32 cellular contexts compared by ENCODE assay signal in the genomic region with DNA sequence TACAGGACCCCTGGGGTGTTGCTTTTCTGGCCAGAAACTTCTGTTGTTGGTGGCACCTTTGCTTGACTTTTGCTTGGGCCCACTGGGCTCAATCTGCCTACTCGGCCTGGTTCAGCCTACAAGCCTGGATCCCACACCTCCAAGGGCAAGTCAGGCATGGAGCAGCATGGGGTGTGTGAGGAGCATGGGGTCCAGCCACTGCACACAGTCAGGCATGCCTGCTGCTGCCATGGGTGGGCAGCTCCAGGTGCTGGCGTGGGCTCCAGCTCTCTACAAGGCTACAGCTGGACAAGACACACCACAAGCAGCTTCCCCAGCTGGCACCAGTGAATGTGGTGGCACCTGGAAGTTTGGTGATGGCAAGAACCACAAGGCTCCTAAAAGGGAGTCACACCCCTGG.
"Had no signal": no experiment of that assay in that cellular context is flagged by ENCODE, and none has a peak within 500 bp of the region (broad histone marks: within the 10 kb centered on the region; RNA-seq: fewer than 3 reads in every experiment).

No MANE protein-coding gene starts in this region.

- H3K27me3 ChIP-seq: brain microvascular endothelial cell, esophagus muscularis mucosa, foreskin keratinocyte, gastroesophageal sphincter had no signal

- ATAC-seq: activated CD4-positive, CD25-positive, alpha-beta regulatory T cell treated with anti-CD3 and anti-CD28 coated beads, Interleukin-2, amount 50 U/mL, for 24 hours; activated CD8-positive, alpha-beta memory T cell treated with anti-CD3 and anti-CD28 coated beads, Interleukin-2, amount 10 ng/mL, durations not matched to agents 7 days and 5 days; activated CD8-positive, alpha-beta T cell treated with anti-CD3 and anti-CD28 coated beads, Interleukin-2, amount 10 ng/mL, durations not matched to agents 7 days and 5 days; activated naive CD4-positive, alpha-beta T cell treated with anti-CD3 and anti-CD28 coated beads, Interleukin-2, amount 50 U/mL, for 72 hours; effector memory CD8-positive, alpha-beta T cell; foreskin keratinocyte; gastroesophageal sphincter; T-helper 17 cell had no signal

- FAIRE-seq: astrocyte, bronchial epithelial cell, colon had no signal

- H3K4me3 Mint-ChIP-seq: activated B cell treated with CpG ODN at 0.5 μM for 24 hours; activated CD4-positive, alpha-beta memory T cell treated with anti-CD3 and anti-CD28 coated beads for 36 hours; activated CD4-positive, alpha-beta T cell treated with anti-CD3 and anti-CD28 coated beads, Interleukin-2, amount 10 ng/mL, durations not matched to agents 24 days and 14 days; activated CD8-positive, alpha-beta memory T cell treated with anti-CD3 and anti-CD28 coated beads, Interleukin-2, amount 10 ng/mL, durations not matched to agents 7 days and 5 days; activated CD8-positive, alpha-beta T cell treated with anti-CD3 and anti-CD28 coated beads, Interleukin-2, amount 10 ng/mL, durations not matched to agents 7 days and 5 days; activated naive CD4-positive, alpha-beta T cell treated with anti-CD3 and anti-CD28 coated beads, Interleukin-2, amount 10 ng/mL, durations not matched to agents 7 days and 5 days; activated naive CD8-positive, alpha-beta T cell treated with anti-CD3 and anti-CD28 coated beads, Interleukin-2, amount 10 ng/mL, durations not matched to agents 7 days and 5 days; central memory CD8-positive, alpha-beta T cell; effector memory CD8-positive, alpha-beta T cell; T-helper 17 cell; T-helper 2 cell treated with Interferon-gamma antibody and Interleukin-4, amounts not matched to agents 5 μg/mL and 100 μg/mL, for 36 hours had no signal

- H3K36me3 Mint-ChIP-seq: activated CD4-positive, alpha-beta memory T cell treated with anti-CD3 and anti-CD28 coated beads for 36 hours; activated CD8-positive, alpha-beta memory T cell treated with anti-CD3 and anti-CD28 coated beads, Interleukin-2, amount 10 ng/mL, durations not matched to agents 7 days and 5 days; activated naive CD4-positive, alpha-beta T cell treated with anti-CD3 and anti-CD28 coated beads, Interleukin-2, amount 10 ng/mL, durations not matched to agents 7 days and 5 days; activated naive CD4-positive, alpha-beta T cell treated with anti-CD3 and anti-CD28 coated beads, Interleukin-2, amount 50 U/mL, for 72 hours; activated naive CD8-positive, alpha-beta T cell treated with anti-CD3 and anti-CD28 coated beads, Interleukin-2, amount 10 ng/mL, durations not matched to agents 7 days and 5 days had no signal

- H3K4me1 ChIP-seq: esophagus muscularis mucosa, foreskin keratinocyte, gastroesophageal sphincter had no signal

- H3K27ac ChIP-seq: brain microvascular endothelial cell, esophagus muscularis mucosa, foreskin keratinocyte, gastroesophageal sphincter, WERI-Rb-1 had no signal

- H3K9me3 ChIP-seq: esophagus muscularis mucosa, gastroesophageal sphincter had no signal

- H3K27ac Mint-ChIP-seq: activated B cell treated with CpG ODN at 0.5 μM for 24 hours; activated CD4-positive, alpha-beta memory T cell treated with anti-CD3 and anti-CD28 coated beads for 36 hours; activated CD4-positive, alpha-beta T cell treated with anti-CD3 and anti-CD28 coated beads, Interleukin-2, amount 10 ng/mL, durations not matched to agents 24 days and 14 days; activated CD8-positive, alpha-beta memory T cell treated with anti-CD3 and anti-CD28 coated beads, Interleukin-2, amount 10 ng/mL, durations not matched to agents 7 days and 5 days; activated CD8-positive, alpha-beta T cell treated with anti-CD3 and anti-CD28 coated beads, Interleukin-2, amount 10 ng/mL, durations not matched to agents 7 days and 5 days; activated naive CD4-positive, alpha-beta T cell treated with anti-CD3 and anti-CD28 coated beads, Interleukin-2, amount 10 ng/mL, durations not matched to agents 7 days and 5 days; activated naive CD4-positive, alpha-beta T cell treated with anti-CD3 and anti-CD28 coated beads, Interleukin-2, amount 50 U/mL, for 72 hours; activated naive CD8-positive, alpha-beta T cell treated with anti-CD3 and anti-CD28 coated beads, Interleukin-2, amount 10 ng/mL, durations not matched to agents 7 days and 5 days; effector memory CD8-positive, alpha-beta T cell; T-helper 17 cell; T-helper 2 cell treated with Interferon-gamma antibody and Interleukin-4, amounts not matched to agents 5 μg/mL and 100 μg/mL, for 36 hours had no signal

- H3K4me1 Mint-ChIP-seq: activated B cell treated with CpG ODN at 0.5 μM for 24 hours; activated CD4-positive, alpha-beta T cell treated with anti-CD3 and anti-CD28 coated beads, Interleukin-2, amount 10 ng/mL, durations not matched to agents 24 days and 14 days; activated CD8-positive, alpha-beta memory T cell treated with anti-CD3 and anti-CD28 coated beads, Interleukin-2, amount 10 ng/mL, durations not matched to agents 7 days and 5 days; activated naive CD4-positive, alpha-beta T cell treated with anti-CD3 and anti-CD28 coated beads, Interleukin-2, amount 10 ng/mL, durations not matched to agents 7 days and 5 days; activated naive CD8-positive, alpha-beta T cell treated with anti-CD3 and anti-CD28 coated beads, Interleukin-2, amount 10 ng/mL, durations not matched to agents 7 days and 5 days; central memory CD8-positive, alpha-beta T cell; T-helper 17 cell had no signal

- H3K9me3 Mint-ChIP-seq: activated B cell treated with CpG ODN at 0.5 μM for 24 hours; activated CD4-positive, alpha-beta T cell treated with anti-CD3 and anti-CD28 coated beads, Interleukin-2, amount 10 ng/mL, durations not matched to agents 24 days and 14 days; activated naive CD8-positive, alpha-beta T cell treated with anti-CD3 and anti-CD28 coated beads, Interleukin-2, amount 10 ng/mL, durations not matched to agents 7 days and 5 days had no signal

- H3K27me3 Mint-ChIP-seq: activated B cell treated with CpG ODN at 0.5 μM for 24 hours; activated CD4-positive, alpha-beta memory T cell treated with anti-CD3 and anti-CD28 coated beads for 36 hours; activated CD4-positive, alpha-beta T cell treated with anti-CD3 and anti-CD28 coated beads, Interleukin-2, amount 10 ng/mL, durations not matched to agents 24 days and 14 days; activated CD8-positive, alpha-beta memory T cell treated with anti-CD3 and anti-CD28 coated beads, Interleukin-2, amount 10 ng/mL, durations not matched to agents 7 days and 5 days; activated naive CD4-positive, alpha-beta T cell treated with anti-CD3 and anti-CD28 coated beads, Interleukin-2, amount 10 ng/mL, durations not matched to agents 7 days and 5 days; activated naive CD8-positive, alpha-beta T cell treated with anti-CD3 and anti-CD28 coated beads, Interleukin-2, amount 10 ng/mL, durations not matched to agents 7 days and 5 days; central memory CD8-positive, alpha-beta T cell; effector memory CD8-positive, alpha-beta T cell; T-helper 17 cell had no signal

- H3K36me3 ChIP-seq: brain microvascular endothelial cell, esophagus muscularis mucosa, gastroesophageal sphincter, WERI-Rb-1 had no signal

- H3K4me3 ChIP-seq: esophagus muscularis mucosa, gastroesophageal sphincter had no signal

- DNase-seq: activated B cell treated with CpG ODN at 0.5 μM for 24 hours; activated CD4-positive, alpha-beta memory T cell treated with anti-CD3 and anti-CD28 coated beads for 36 hours; activated CD4-positive, alpha-beta T cell treated with anti-CD3 and anti-CD28 coated beads, Interleukin-2, amount 10 ng/mL, durations not matched to agents 24 days and 14 days; activated CD8-positive, alpha-beta memory T cell treated with anti-CD3 and anti-CD28 coated beads, Interleukin-2, amount 10 ng/mL, durations not matched to agents 7 days and 5 days; activated CD8-positive, alpha-beta memory T cell treated with anti-CD3 and anti-CD28 coated beads, Interleukin-2, amount 50 U/mL, for 4 hours; activated CD8-positive, alpha-beta T cell treated with anti-CD3 and anti-CD28 coated beads, Interleukin-2, amount 10 ng/mL, durations not matched to agents 7 days and 5 days; activated gamma-delta T cell; activated naive CD4-positive, alpha-beta T cell; activated naive CD4-positive, alpha-beta T cell treated with anti-CD3 and anti-CD28 coated beads, Interleukin-2, amount 10 ng/mL, durations not matched to agents 7 days and 5 days; activated naive CD8-positive, alpha-beta T cell treated with anti-CD3 and anti-CD28 coated beads, Interleukin-2, amount 10 ng/mL, durations not matched to agents 7 days and 5 days; activated T-cell treated with anti-CD3 and anti-CD28 coated beads, Interleukin-2, amount 50 U/mL, for 1 hour; activated T-cell treated with anti-CD3 and anti-CD28 coated beads, Interleukin-2, amount 50 U/mL, for 48 hours; brain microvascular endothelial cell; cortex of kidney; dermis blood vessel endothelial cell; effector CD4-positive, alpha-beta T cell; effector memory CD8-positive, alpha-beta T cell; erythroblast; foreskin keratinocyte; T-helper 1 cell; T-helper 17 cell; T1000; WERI-Rb-1 had no signal
